Comparison of ENCODE assay signal across 1 cellular context in the genomic region with DNA sequence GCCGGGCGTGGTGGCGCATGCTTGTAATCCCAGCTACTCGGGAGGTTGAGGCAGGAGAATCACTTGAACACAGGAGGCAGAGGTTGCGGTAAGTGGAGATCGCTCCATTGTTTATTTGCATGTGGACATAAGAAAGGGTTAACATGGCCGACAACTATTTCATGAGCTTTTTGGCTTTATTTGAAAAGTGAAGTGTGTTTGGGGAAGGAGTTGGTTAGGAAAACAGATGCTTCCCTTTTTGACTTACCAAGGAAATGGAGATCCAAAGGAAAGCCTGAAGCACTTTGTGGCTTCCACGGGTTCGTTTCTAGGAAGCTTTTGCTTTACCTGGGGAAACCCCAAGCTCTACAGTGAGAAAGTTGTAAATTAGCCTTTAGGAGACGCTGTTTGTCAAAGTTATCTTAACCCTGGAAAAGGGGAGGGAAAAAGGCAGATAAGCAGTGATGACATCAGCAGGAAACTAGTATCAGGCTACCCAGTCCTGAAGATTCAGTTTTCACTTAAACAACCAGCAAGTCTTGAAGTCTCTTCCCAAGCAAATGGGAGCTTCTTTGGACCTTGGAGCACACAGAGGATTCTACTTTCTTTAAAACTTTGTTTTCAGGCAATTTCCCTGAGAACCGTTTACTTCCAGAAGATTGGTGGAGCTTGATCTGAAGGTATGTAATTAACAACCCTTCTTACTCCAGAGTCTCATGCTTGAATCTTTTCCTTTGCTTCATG.
TF ChIP-seq lines count a peak whose summit lies in the region.

A gene with protein sequence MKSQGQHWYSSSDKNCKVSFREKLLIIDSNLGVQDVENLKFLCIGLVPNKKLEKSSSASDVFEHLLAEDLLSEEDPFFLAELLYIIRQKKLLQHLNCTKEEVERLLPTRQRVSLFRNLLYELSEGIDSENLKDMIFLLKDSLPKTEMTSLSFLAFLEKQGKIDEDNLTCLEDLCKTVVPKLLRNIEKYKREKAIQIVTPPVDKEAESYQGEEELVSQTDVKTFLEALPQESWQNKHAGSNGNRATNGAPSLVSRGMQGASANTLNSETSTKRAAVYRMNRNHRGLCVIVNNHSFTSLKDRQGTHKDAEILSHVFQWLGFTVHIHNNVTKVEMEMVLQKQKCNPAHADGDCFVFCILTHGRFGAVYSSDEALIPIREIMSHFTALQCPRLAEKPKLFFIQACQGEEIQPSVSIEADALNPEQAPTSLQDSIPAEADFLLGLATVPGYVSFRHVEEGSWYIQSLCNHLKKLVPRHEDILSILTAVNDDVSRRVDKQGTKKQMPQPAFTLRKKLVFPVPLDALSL (plus strand): TSS at position 492 of the 723 bp plus-strand sequence. CDS start 2,637 bp downstream, outside the sequence.

TF ChIP-seq in HepG2, 621 proteins besides CTCF, POLR2A, EP300 and RAD21 (continued from another document and continues in another):
- TF ChIP-seq, protein P1, sequence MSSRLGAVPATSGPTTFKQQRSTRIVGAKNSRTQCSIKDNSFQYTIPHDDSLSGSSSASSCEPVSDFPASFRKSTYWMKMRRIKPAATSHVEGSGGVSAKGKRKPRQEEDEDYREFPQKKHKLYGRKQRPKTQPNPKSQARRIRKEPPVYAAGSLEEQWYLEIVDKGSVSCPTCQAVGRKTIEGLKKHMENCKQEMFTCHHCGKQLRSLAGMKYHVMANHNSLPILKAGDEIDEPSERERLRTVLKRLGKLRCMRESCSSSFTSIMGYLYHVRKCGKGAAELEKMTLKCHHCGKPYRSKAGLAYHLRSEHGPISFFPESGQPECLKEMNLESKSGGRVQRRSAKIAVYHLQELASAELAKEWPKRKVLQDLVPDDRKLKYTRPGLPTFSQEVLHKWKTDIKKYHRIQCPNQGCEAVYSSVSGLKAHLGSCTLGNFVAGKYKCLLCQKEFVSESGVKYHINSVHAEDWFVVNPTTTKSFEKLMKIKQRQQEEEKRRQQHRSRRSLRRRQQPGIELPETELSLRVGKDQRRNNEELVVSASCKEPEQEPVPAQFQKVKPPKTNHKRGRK (CRISPR knock-in tag; IDR thresholded peaks at IDR 0.05) = no peak
- TF ChIP-seq ZFP1 (CRISPR knock-in tag; IDR thresholded peaks at IDR 0.05) = peak; percentile 87
- TF ChIP-seq ZNF615 (CRISPR knock-in tag; IDR thresholded peaks at IDR 0.05; ENCODE audit: borderline replicate concordance) = no peak
- TF ChIP-seq NONO (IDR thresholded peaks at IDR 0.05) = no peak
- TF ChIP-seq NONO (CRISPR knock-in tag; conservative IDR thresholded peaks at IDR 0.05) = peak; percentile 67; the same call in 1 of the 2 replicates
- TF ChIP-seq SRSF1 (optimal IDR thresholded peaks at IDR 0.05; ENCODE audit: low read depth, low read length) = no peak
- peak; percentile 70; the same call in 1 of the 2 replicates for TF ChIP-seq ZNF264 (CRISPR knock-in tag; IDR thresholded peaks at IDR 0.05)
- TF ChIP-seq, protein P2, sequence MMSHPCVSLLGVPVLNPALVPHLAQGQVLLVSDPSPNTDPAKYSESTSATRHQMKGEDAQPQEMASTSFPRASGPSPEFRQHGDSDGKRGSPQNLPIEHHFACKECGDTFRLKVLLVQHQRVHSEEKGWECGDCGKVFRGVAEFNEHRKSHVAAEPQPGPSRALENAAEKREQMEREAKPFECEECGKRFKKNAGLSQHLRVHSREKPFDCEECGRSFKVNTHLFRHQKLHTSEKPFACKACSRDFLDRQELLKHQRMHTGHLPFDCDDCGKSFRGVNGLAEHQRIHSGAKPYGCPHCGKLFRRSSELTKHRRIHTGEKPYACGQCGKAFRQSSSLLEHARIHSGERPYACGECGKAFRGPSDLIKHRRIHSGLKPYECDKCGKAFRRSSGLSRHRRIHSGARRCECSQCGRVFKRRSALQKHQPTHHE (CRISPR knock-in tag; IDR thresholded peaks at IDR 0.05; ENCODE audit: borderline replicate concordance) = no peak
- TF ChIP-seq, protein P3, sequence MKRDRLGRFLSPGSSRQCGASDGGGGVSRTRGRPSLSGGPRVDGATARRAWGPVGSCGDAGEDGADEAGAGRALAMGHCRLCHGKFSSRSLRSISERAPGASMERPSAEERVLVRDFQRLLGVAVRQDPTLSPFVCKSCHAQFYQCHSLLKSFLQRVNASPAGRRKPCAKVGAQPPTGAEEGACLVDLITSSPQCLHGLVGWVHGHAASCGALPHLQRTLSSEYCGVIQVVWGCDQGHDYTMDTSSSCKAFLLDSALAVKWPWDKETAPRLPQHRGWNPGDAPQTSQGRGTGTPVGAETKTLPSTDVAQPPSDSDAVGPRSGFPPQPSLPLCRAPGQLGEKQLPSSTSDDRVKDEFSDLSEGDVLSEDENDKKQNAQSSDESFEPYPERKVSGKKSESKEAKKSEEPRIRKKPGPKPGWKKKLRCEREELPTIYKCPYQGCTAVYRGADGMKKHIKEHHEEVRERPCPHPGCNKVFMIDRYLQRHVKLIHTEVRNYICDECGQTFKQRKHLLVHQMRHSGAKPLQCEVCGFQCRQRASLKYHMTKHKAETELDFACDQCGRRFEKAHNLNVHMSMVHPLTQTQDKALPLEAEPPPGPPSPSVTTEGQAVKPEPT (CRISPR knock-in tag; IDR thresholded peaks at IDR 0.05; ENCODE audit: low read depth) = no peak
- peak; percentile 39; the same call in 1 of the 2 replicates for TF ChIP-seq NKX3-1 (CRISPR knock-in tag; IDR thresholded peaks at IDR 0.05)
- TF ChIP-seq ZNF597 (CRISPR knock-in tag; IDR thresholded peaks at IDR 0.05) = no peak
- peak; percentile 84; the same call in 1 of the 2 replicates for TF ChIP-seq SSRP1 (CRISPR knock-in tag; IDR thresholded peaks at IDR 0.05)
- TF ChIP-seq DRAP1 (CRISPR knock-in tag; IDR thresholded peaks at IDR 0.05) = peak; percentile 96
- TF ChIP-seq FOXK2 (IDR thresholded peaks at IDR 0.05) = 0 out of 2 replicates have a peak, but pooled peaks have one; percentile 21
- TF ChIP-seq ATF2 (CRISPR knock-in tag; IDR thresholded peaks at IDR 0.05) = peak; percentile 95
- peak; percentile 67; the same call in 1 of the 2 replicates for TF ChIP-seq RFXAP (CRISPR knock-in tag; IDR thresholded peaks at IDR 0.05; ENCODE audit: borderline replicate concordance)
- TF ChIP-seq SALL2 (CRISPR knock-in tag; IDR thresholded peaks at IDR 0.05) = peak; percentile 67
- TF ChIP-seq BATF2 (CRISPR knock-in tag; IDR thresholded peaks at IDR 0.05) = no peak
- TF ChIP-seq ZSCAN20 (CRISPR knock-in tag; IDR thresholded peaks at IDR 0.05; ENCODE audit: borderline replicate concordance) = 0 out of 2 replicates have a peak, but pooled peaks have one; percentile 10
- TF ChIP-seq FOXP4 (CRISPR knock-in tag; IDR thresholded peaks at IDR 0.05) = peak; percentile 44; the same call in 1 of the 2 replicates
- TF ChIP-seq ZNF260 (CRISPR knock-in tag; IDR thresholded peaks at IDR 0.05; ENCODE audit: borderline replicate concordance, low read depth) = no peak
- TF ChIP-seq, protein P4, sequence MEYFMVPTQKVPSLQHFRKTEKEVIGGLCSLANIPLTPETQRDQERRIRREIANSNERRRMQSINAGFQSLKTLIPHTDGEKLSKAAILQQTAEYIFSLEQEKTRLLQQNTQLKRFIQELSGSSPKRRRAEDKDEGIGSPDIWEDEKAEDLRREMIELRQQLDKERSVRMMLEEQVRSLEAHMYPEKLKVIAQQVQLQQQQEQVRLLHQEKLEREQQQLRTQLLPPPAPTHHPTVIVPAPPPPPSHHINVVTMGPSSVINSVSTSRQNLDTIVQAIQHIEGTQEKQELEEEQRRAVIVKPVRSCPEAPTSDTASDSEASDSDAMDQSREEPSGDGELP (IDR thresholded peaks at IDR 0.05; ENCODE audit: borderline replicate concordance, low read depth) = 0 out of 2 replicates have a peak, but pooled peaks have one; percentile 12
- no peak for TF ChIP-seq FOXO1 (CRISPR knock-in tag; IDR thresholded peaks at IDR 0.05)
- TF ChIP-seq, protein P5, sequence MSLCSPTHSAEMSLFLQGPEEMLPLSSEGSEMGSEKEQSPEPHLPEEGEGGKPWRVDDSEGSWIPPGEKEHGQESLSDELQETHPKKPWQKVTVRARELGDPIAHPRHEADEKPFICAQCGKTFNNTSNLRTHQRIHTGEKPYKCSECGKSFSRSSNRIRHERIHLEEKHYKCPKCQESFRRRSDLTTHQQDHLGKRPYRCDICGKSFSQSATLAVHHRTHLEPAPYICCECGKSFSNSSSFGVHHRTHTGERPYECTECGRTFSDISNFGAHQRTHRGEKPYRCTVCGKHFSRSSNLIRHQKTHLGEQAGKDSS (CRISPR knock-in tag; IDR thresholded peaks at IDR 0.05; ENCODE audit: borderline replicate concordance, low read depth) = no peak
- TF ChIP-seq, protein P6, sequence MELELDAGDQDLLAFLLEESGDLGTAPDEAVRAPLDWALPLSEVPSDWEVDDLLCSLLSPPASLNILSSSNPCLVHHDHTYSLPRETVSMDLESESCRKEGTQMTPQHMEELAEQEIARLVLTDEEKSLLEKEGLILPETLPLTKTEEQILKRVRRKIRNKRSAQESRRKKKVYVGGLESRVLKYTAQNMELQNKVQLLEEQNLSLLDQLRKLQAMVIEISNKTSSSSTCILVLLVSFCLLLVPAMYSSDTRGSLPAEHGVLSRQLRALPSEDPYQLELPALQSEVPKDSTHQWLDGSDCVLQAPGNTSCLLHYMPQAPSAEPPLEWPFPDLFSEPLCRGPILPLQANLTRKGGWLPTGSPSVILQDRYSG (CRISPR knock-in tag; IDR thresholded peaks at IDR 0.05) = no peak
- TF ChIP-seq ZNF713 (CRISPR knock-in tag; IDR thresholded peaks at IDR 0.05) = no peak
- no peak for TF ChIP-seq DBP (CRISPR knock-in tag; IDR thresholded peaks at IDR 0.05; ENCODE audit: not compliant biosample characterization)
- no peak for TF ChIP-seq FOSL2 (CRISPR knock-in tag; IDR thresholded peaks at IDR 0.05)
- TF ChIP-seq ZNF678 (CRISPR knock-in tag; IDR thresholded peaks at IDR 0.05) = no peak
- TF ChIP-seq RFX3 (CRISPR knock-in tag; IDR thresholded peaks at IDR 0.05) = no peak
- no peak for TF ChIP-seq JUNB (CRISPR knock-in tag; IDR thresholded peaks at IDR 0.05; ENCODE audit: borderline replicate concordance)
- no peak for TF ChIP-seq HNF4G (IDR thresholded peaks at IDR 0.05; ENCODE audit: borderline replicate concordance, low read depth, low read length)
- TF ChIP-seq HNF4G (CRISPR knock-in tag; IDR thresholded peaks at IDR 0.05; ENCODE audit: borderline replicate concordance, low read depth) = no peak
- no peak for TF ChIP-seq ZNF383 (CRISPR knock-in tag; IDR thresholded peaks at IDR 0.05; ENCODE audit: borderline replicate concordance)
- no peak for TF ChIP-seq SOX13 (IDR thresholded peaks at IDR 0.05)
- TF ChIP-seq SOX13 (CRISPR knock-in tag; conservative IDR thresholded peaks at IDR 0.05 in 1 of 2, IDR thresholded peaks at IDR 0.05 in 1 of 2) = peak in 1 of 2 experiments; percentile 56; a peak in 2 of 4 replicates
- TF ChIP-seq GATAD2A (CRISPR knock-in tag; IDR thresholded peaks at IDR 0.05) = peak; percentile 79
